Comparison of ENCODE assay signal across 8 cellular contexts in genomic region chr17:42266918-42267766, GRCh38. TPM values are rescaled to one million over a fixed set of nuclear protein-coding genes. Genes with fewer than 3 reads are reported as not detected.
DNase-seq lines count a peak whose midpoint lies in the region; ATAC-seq and TF ChIP-seq lines count a peak whose summit lies in the region.

No MANE protein-coding gene starts in this region.

- H3K4me3 ChIP-seq in GM23248 (no peak overlapping the region), psoas muscle (no peak overlapping the region), MM.1S (ENCODE audit: low read length) (no peak overlapping the region)

- in situ Hi-C loops in GM23248 (cut with MboI) (no loop called here), SK-MEL-5 (cut with HindIII; ENCODE audit: low pct_unique_long_range_greater_than_20kb, low sequenced_read_pairs) (no loop called here)

- peak; percentile 86 to 93 (median 92) for ATAC-seq in psoas muscle
- ATAC-seq in GM21619 (IDR thresholded peaks at IDR 0.05; ENCODE audit: unreplicated experiment) = no peak
- ATAC-seq in HG03280 (IDR thresholded peaks at IDR 0.05; ENCODE audit: unreplicated experiment) = no peak

- H2AFZ ChIP-seq in GM23248 (no peak overlapping the region), MM.1S (ENCODE audit: low read length) (no peak overlapping the region)

- H3K36me3 ChIP-seq in GM23248 (ENCODE audit: low read depth) (no peaks in the 10 kb centered on the region), psoas muscle (ENCODE audit: insufficient read depth in 1 of 2, low read depth in 1 of 2) (no peaks in the 10 kb centered on the region), MM.1S (replicated peaks; ENCODE audit: insufficient read depth, low read length) (no peaks in the 10 kb centered on the region)

- no peak overlapping the region for H3K4me2 ChIP-seq in GM23248 (ENCODE audit: unreplicated experiment)
- H3K4me2 ChIP-seq in MM.1S (ENCODE audit: low read depth, low read length) = no peak overlapping the region

- intact Hi-C loops in psoas muscle (cut with DNase I) = no loop called here

- H3K4me1 ChIP-seq in GM23248 (ENCODE audit: insufficient read depth) (peaks cover 12% of the 10 kb centered on the region), psoas muscle (peaks cover 34% of the 10 kb centered on the region), MM.1S (ENCODE audit: low read length) (no peaks in the 10 kb centered on the region)

- no peaks in the 10 kb centered on the region for H4K20me1 ChIP-seq in GM23248 (ENCODE audit: insufficient read depth)
- H4K20me1 ChIP-seq in MM.1S (ENCODE audit: insufficient read depth, low read length) = no peaks in the 10 kb centered on the region

- H3K9me2 ChIP-seq in GM23248 (ENCODE audit: insufficient read depth) (no peaks in the 10 kb centered on the region), MM.1S (replicated peaks; ENCODE audit: insufficient read depth, low read length) (no peaks in the 10 kb centered on the region)

- 66 to 67% methylated on average over 9 of the region's 9 CpGs for WGBS in GM23248 (ENCODE audit: low coverage in 1 of 2, low lambda C conversion rate in 2 of 2, missing lambda C conversion rate in 2 of 2), 2 experiments
- 62 to 67% (median 63%) methylated on average over 9 of the region's 9 CpGs for WGBS in psoas muscle, 3 donors

- no peaks in the 10 kb centered on the region for H3K9me3 ChIP-seq in GM23248 (ENCODE audit: low read depth)
- no peaks in the 10 kb centered on the region for H3K9me3 ChIP-seq in psoas muscle
- no peaks in the 10 kb centered on the region for H3K9me3 ChIP-seq in MM.1S (replicated peaks; ENCODE audit: insufficient read depth, low read length)

- H3F3A ChIP-seq in GM23248 (ENCODE audit: insufficient read depth) (no peaks in the 10 kb centered on the region), MM.1S (ENCODE audit: insufficient read depth, low read length) (no peaks in the 10 kb centered on the region)

- H3K27me3 ChIP-seq in GM23248 (replicated peaks; ENCODE audit: insufficient read depth) (no peaks in the 10 kb centered on the region), psoas muscle (ENCODE audit: insufficient read depth in 3 of 3, low read length in 2 of 3) (no peaks in the 10 kb centered on the region), MM.1S (replicated peaks; ENCODE audit: insufficient read depth, low read length) (no peaks in the 10 kb centered on the region)

- DNase-seq in GM23248 = peak; percentile 84
- peak; percentile 89 for DNase-seq in SK-MEL-5 (ENCODE audit: low read depth, low spot score)
- DNase-seq in brain pericyte (ENCODE audit: low read depth, low spot score) = peak; percentile 33
- DNase-seq in psoas muscle = no peak
- no peak for DNase-seq in MM.1S
- no peak for DNase-seq in NCI-H1092 (lab: John Stamatoyannopoulos, UW)

- H3K27ac ChIP-seq in GM23248 (peak overlapping the region; percentile 60), psoas muscle (peak overlapping the region; percentile 72), MM.1S (ENCODE audit: low read length) (no peak overlapping the region)

- H3K79me2 ChIP-seq in GM23248 (ENCODE audit: insufficient read depth) (peaks cover 80% of the 10 kb centered on the region), MM.1S (ENCODE audit: low read length) (0 out of 2 replicates have a peak, but pooled peaks cover 3% of the 10 kb centered on the region)

- TF ChIP-seq CTCF in psoas muscle (IDR thresholded peaks at IDR 0.05) = no peak
- no peak for TF ChIP-seq CTCF in MM.1S (IDR thresholded peaks at IDR 0.05; ENCODE audit: low read length)

- H3K9ac ChIP-seq in GM23248 (no peak overlapping the region), MM.1S (ENCODE audit: low read length) (no peak overlapping the region)

RNA-seq across cellular contexts. Expression of gene STAT5B, which starts 9.0 kb away (rescaled TPM):
- total RNA-seq in GM23248 (2014; rRNA removed; shearing (Covaris generic)) = 21.8 and 23.5 TPM in 2 replicates
- polyA plus RNA-seq in GM23248 (2016; fragmentation: Nextera tagmentation; extraction: Ambion mirVana) = 11.9 and 13.8 TPM in 2 replicates
- 33.4 and 37.2 TPM in 2 replicates for total RNA-seq in SK-MEL-5 (2014; rRNA removed; shearing (Covaris generic))
- polyA plus RNA-seq in SK-MEL-5 (2015; cell fraction: cytosol; rRNA removed) = 42.9 and 48.2 TPM in 2 replicates
- polyA plus RNA-seq in SK-MEL-5 (2015; cell fraction: nucleus; rRNA removed) = 87.6 and 95.2 TPM in 2 replicates
- 10 to 100 TPM; 68.8 to 90.1 (median 81.6) TPM for total RNA-seq in psoas muscle
- 10 to 100 TPM; 15.9 to 61.3 (median 40.2) TPM for polyA plus RNA-seq in psoas muscle

RNA-seq across cellular contexts. Expression of gene STAT5A, which starts 21.2 kb away (rescaled TPM):
- 21.2 and 26.3 TPM in 2 replicates for total RNA-seq in GM23248 (2014; rRNA removed; shearing (Covaris generic))
- polyA plus RNA-seq in GM23248 (2016; fragmentation: Nextera tagmentation; extraction: Ambion mirVana) = 6.7 and 6.8 TPM in 2 replicates
- total RNA-seq in SK-MEL-5 (2014; rRNA removed; shearing (Covaris generic)) = 2.9 and 3.5 TPM in 2 replicates
- 1.7 and 2.5 TPM in 2 replicates for polyA plus RNA-seq in SK-MEL-5 (2015; cell fraction: cytosol; rRNA removed)
- polyA plus RNA-seq in SK-MEL-5 (2015; cell fraction: nucleus; rRNA removed) = 3.1 and 4.1 TPM in 2 replicates
- 10 to 100 TPM; 17.3 to 31.5 (median 23.9) TPM for total RNA-seq in psoas muscle
- polyA plus RNA-seq in psoas muscle = 10 to 100 TPM in 2 of 3 donors, 1 to 10 TPM in 1; 8.1 to 12.5 (median 10.5) TPM

Comparison
In these comparisons a context has a peak if more than half of its experiments do, and no peak if none do; other contexts are left out.
1. DNase-seq: peak in GM23248 (single experiment), SK-MEL-5 (single experiment) and brain pericyte (single experiment); none in psoas muscle (0 of 2), MM.1S (single experiment) and NCI-H1092 (single experiment).
2. ATAC-seq: peak in psoas muscle (4 of 4); none in GM21619 (single experiment) and HG03280 (single experiment).